ENCODE assay signal across 1 cellular context in genomic region chr3:63167113-63167512, GRCh38.
TF ChIP-seq lines count a peak whose summit lies in the region.

No MANE protein-coding gene starts in this region.

TF ChIP-seq in WTC11, 78 proteins besides CTCF, POLR2A, EP300 and RAD21:
- no peak for TF ChIP-seq ZNF281 (CRISPR knock-in tag; IDR thresholded peaks at IDR 0.05)
- TF ChIP-seq, protein P1, sequence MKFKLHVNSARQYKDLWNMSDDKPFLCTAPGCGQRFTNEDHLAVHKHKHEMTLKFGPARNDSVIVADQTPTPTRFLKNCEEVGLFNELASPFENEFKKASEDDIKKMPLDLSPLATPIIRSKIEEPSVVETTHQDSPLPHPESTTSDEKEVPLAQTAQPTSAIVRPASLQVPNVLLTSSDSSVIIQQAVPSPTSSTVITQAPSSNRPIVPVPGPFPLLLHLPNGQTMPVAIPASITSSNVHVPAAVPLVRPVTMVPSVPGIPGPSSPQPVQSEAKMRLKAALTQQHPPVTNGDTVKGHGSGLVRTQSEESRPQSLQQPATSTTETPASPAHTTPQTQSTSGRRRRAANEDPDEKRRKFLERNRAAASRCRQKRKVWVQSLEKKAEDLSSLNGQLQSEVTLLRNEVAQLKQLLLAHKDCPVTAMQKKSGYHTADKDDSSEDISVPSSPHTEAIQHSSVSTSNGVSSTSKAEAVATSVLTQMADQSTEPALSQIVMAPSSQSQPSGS (CRISPR knock-in tag; IDR thresholded peaks at IDR 0.05; ENCODE audit: borderline replicate concordance, low read depth): no peak
- TF ChIP-seq SMAD3 (CRISPR knock-in tag; IDR thresholded peaks at IDR 0.05; ENCODE audit: borderline replicate concordance): no peak
- TF ChIP-seq, protein P2, sequence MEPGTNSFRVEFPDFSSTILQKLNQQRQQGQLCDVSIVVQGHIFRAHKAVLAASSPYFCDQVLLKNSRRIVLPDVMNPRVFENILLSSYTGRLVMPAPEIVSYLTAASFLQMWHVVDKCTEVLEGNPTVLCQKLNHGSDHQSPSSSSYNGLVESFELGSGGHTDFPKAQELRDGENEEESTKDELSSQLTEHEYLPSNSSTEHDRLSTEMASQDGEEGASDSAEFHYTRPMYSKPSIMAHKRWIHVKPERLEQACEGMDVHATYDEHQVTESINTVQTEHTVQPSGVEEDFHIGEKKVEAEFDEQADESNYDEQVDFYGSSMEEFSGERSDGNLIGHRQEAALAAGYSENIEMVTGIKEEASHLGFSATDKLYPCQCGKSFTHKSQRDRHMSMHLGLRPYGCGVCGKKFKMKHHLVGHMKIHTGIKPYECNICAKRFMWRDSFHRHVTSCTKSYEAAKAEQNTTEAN (CRISPR knock-in tag; IDR thresholded peaks at IDR 0.05): no peak
- no peak for TF ChIP-seq ATF6 (CRISPR knock-in tag; IDR thresholded peaks at IDR 0.05)
- TF ChIP-seq, protein P3, sequence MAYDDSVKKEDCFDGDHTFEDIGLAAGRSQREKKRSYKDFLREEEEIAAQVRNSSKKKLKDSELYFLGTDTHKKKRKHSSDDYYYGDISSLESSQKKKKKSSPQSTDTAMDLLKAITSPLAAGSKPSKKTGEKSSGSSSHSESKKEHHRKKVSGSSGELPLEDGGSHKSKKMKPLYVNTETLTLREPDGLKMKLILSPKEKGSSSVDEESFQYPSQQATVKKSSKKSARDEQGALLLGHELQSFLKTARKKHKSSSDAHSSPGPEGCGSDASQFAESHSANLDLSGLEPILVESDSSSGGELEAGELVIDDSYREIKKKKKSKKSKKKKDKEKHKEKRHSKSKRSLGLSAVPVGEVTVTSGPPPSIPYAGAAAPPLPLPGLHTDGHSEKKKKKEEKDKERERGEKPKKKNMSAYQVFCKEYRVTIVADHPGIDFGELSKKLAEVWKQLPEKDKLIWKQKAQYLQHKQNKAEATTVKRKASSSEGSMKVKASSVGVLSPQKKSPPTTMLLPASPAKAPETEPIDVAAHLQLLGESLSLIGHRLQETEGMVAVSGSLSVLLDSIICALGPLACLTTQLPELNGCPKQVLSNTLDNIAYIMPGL (CRISPR knock-in tag; IDR thresholded peaks at IDR 0.05): no peak
- TF ChIP-seq ZNF425 (CRISPR knock-in tag; conservative IDR thresholded peaks at IDR 0.05): no peak
- TF ChIP-seq, protein P4, sequence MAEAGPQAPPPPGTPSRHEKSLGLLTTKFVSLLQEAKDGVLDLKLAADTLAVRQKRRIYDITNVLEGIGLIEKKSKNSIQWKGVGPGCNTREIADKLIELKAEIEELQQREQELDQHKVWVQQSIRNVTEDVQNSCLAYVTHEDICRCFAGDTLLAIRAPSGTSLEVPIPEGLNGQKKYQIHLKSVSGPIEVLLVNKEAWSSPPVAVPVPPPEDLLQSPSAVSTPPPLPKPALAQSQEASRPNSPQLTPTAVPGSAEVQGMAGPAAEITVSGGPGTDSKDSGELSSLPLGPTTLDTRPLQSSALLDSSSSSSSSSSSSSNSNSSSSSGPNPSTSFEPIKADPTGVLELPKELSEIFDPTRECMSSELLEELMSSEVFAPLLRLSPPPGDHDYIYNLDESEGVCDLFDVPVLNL (CRISPR knock-in tag; IDR thresholded peaks at IDR 0.05; ENCODE audit: borderline replicate concordance, low read depth): no peak
- no peak for TF ChIP-seq ZNF396 (CRISPR knock-in tag; IDR thresholded peaks at IDR 0.05; ENCODE audit: borderline replicate concordance)
- TF ChIP-seq, protein P5, sequence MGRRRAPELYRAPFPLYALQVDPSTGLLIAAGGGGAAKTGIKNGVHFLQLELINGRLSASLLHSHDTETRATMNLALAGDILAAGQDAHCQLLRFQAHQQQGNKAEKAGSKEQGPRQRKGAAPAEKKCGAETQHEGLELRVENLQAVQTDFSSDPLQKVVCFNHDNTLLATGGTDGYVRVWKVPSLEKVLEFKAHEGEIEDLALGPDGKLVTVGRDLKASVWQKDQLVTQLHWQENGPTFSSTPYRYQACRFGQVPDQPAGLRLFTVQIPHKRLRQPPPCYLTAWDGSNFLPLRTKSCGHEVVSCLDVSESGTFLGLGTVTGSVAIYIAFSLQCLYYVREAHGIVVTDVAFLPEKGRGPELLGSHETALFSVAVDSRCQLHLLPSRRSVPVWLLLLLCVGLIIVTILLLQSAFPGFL (CRISPR knock-in tag; IDR thresholded peaks at IDR 0.05; ENCODE audit: borderline replicate concordance): no peak
- TF ChIP-seq ZNF416 (CRISPR knock-in tag; IDR thresholded peaks at IDR 0.05): no peak
- no peak for TF ChIP-seq USF2 (CRISPR knock-in tag; IDR thresholded peaks at IDR 0.05)
- TF ChIP-seq CBFB (CRISPR knock-in tag; IDR thresholded peaks at IDR 0.05; ENCODE audit: low read depth): no peak
- no peak for TF ChIP-seq CREB1 (CRISPR knock-in tag; IDR thresholded peaks at IDR 0.05)
- no peak for TF ChIP-seq ZNF317 (CRISPR knock-in tag; IDR thresholded peaks at IDR 0.05; ENCODE audit: borderline replicate concordance, low read depth)
- TF ChIP-seq ATF1 (CRISPR knock-in tag; IDR thresholded peaks at IDR 0.05): no peak
- TF ChIP-seq JUN (CRISPR knock-in tag; IDR thresholded peaks at IDR 0.05): no peak
- no peak for TF ChIP-seq NR1H2 (CRISPR knock-in tag; IDR thresholded peaks at IDR 0.05)
